ENCODE assay signal across 1 cellular context in genomic region chr22:24550902-24551229, GRCh38.
TF ChIP-seq lines count a peak whose summit lies in the region.

No MANE protein-coding gene starts in this region.

TF ChIP-seq in SK-N-SH treated with all-trans-retinoic acid at 6 μM for 48 hours, 23 proteins besides CTCF, POLR2A, EP300 and RAD21 (continued from another document):
- TF ChIP-seq, protein P1, sequence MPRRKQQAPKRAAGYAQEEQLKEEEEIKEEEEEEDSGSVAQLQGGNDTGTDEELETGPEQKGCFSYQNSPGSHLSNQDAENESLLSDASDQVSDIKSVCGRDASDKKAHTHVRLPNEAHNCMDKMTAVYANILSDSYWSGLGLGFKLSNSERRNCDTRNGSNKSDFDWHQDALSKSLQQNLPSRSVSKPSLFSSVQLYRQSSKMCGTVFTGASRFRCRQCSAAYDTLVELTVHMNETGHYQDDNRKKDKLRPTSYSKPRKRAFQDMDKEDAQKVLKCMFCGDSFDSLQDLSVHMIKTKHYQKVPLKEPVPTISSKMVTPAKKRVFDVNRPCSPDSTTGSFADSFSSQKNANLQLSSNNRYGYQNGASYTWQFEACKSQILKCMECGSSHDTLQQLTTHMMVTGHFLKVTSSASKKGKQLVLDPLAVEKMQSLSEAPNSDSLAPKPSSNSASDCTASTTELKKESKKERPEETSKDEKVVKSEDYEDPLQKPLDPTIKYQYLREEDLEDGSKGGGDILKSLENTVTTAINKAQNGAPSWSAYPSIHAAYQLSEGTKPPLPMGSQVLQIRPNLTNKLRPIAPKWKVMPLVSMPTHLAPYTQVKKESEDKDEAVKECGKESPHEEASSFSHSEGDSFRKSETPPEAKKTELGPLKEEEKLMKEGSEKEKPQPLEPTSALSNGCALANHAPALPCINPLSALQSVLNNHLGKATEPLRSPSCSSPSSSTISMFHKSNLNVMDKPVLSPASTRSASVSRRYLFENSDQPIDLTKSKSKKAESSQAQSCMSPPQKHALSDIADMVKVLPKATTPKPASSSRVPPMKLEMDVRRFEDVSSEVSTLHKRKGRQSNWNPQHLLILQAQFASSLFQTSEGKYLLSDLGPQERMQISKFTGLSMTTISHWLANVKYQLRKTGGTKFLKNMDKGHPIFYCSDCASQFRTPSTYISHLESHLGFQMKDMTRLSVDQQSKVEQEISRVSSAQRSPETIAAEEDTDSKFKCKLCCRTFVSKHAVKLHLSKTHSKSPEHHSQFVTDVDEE (CRISPR knock-in tag; IDR thresholded peaks at IDR 0.05): no peak
- TF ChIP-seq ISL1 (CRISPR knock-in tag; IDR thresholded peaks at IDR 0.05) (no peak), ESRRG (CRISPR knock-in tag; IDR thresholded peaks at IDR 0.05) (no peak)
